Comparison of ENCODE assay signal across 11 cellular contexts in the genomic region with DNA sequence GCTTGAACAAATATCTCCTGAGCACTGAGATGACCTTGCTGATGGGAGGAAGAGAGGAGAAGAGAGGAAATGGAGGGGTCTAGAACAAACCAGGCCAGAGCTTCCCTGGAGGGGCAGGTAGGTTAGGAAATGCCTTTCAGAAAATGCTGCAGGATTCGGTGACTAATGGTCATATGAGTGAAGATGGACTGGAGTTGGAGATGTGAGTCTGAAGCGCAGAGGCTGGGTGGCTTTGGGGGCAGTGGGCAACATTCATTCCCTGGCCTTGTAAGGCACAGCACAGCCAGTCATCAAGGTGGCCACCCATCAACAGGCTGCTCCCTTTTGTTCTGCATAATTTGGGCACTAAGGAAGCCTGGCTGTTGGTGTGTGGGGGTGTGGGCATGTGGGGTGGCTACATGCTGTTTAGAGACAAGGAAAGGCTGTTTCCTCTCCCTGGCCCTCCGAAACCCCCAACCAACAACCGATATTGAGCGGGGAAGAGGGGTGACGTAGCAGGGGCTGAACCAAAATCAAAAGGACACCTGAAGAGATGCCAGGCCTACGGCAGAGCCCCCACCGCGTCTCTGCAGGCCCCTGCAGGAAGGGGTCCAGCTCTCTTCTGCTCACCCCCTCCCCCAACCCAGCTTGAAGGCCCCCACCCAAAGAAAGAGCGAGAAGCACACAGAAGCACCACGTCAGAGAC. TPM values are rescaled to one million over a fixed set of nuclear protein-coding genes. Genes with fewer than 3 reads are reported as not detected.
DNase-seq lines count a peak whose midpoint lies in the region; ATAC-seq and TF ChIP-seq lines count a peak whose summit lies in the region.
"Had no signal": no experiment of that assay in that cellular context is flagged by ENCODE, and none has a peak within 500 bp of the region (broad histone marks: within the 10 kb centered on the region; RNA-seq: fewer than 3 reads in every experiment).

No MANE protein-coding gene starts in this region.

- H3K27ac ChIP-seq in CD8-positive, alpha-beta memory T cell (ENCODE audit: low read depth, low read length), result no peak overlapping the region
- no peak overlapping the region for H3K27ac ChIP-seq in HUES6 (ENCODE audit: low read depth, low read length)

- H3K4me1 Mint-ChIP-seq in CD8-positive, alpha-beta memory T cell, result peaks cover 25 to 36% (median 31%) of the 10 kb centered on the region in 3 donors
- peaks cover 23% of the 10 kb centered on the region for H3K4me1 Mint-ChIP-seq in chondrocyte (ENCODE audit: low read depth)
- peaks cover 34% of the 10 kb centered on the region for H3K4me1 Mint-ChIP-seq in nephron progenitor cell

- no peak for TF ChIP-seq CTCF in chondrocyte (IDR thresholded peaks at IDR 0.05)
- TF ChIP-seq CTCF in nephron progenitor cell (IDR thresholded peaks at IDR 0.05), result no peak

- H3K27me3 Mint-ChIP-seq in CD8-positive, alpha-beta memory T cell, result peaks cover 56 to 69% of the 10 kb centered on the region in 2 donors
- H3K27me3 Mint-ChIP-seq in chondrocyte (ENCODE audit: low read depth), result peaks cover 45% of the 10 kb centered on the region
- peaks cover 55% of the 10 kb centered on the region for H3K27me3 Mint-ChIP-seq in nephron progenitor cell (ENCODE audit: low read depth, poor library complexity)

- peaks cover 44% of the 10 kb centered on the region for H3K27me3 ChIP-seq in CD8-positive, alpha-beta memory T cell (ENCODE audit: insufficient read depth, low read length, poor library complexity, severe bottlenecking)
- peaks cover 91% of the 10 kb centered on the region for H3K27me3 ChIP-seq in HUES6 (ENCODE audit: control insufficient read depth, insufficient read depth, low read length)

- peak overlapping the region; percentile 37 to 88 (median 73) for H3K4me3 Mint-ChIP-seq in CD8-positive, alpha-beta memory T cell
- peak overlapping the region; percentile 51 for H3K4me3 Mint-ChIP-seq in chondrocyte (ENCODE audit: unreplicated experiment)
- H3K4me3 Mint-ChIP-seq in nephron progenitor cell, result peak overlapping the region; percentile 63

- POLR2A ChIA-PET in CD8-positive, alpha-beta memory T cell (lab: Charles Lee), result no interaction called here
- POLR2A ChIA-PET in HEK293T (lab: Yijun Ruan, JAX), result no interaction called here

- H3K36me3 ChIP-seq in CD8-positive, alpha-beta memory T cell (ENCODE audit: insufficient read depth, low read length), result no peaks in the 10 kb centered on the region
- H3K36me3 ChIP-seq in HUES6 (ENCODE audit: control insufficient read depth, insufficient read depth, low read length), result no peaks in the 10 kb centered on the region

- ATAC-seq in GM18870 (IDR thresholded peaks at IDR 0.05; ENCODE audit: unreplicated experiment), result no peak

- H3K9ac ChIP-seq in HUES6 (ENCODE audit: low read length), result no peak overlapping the region

- CTCF ChIA-PET in CD8-positive, alpha-beta memory T cell (lab: Charles Lee), result no interaction called here
- CTCF ChIA-PET in HEK293T (lab: Yijun Ruan, JAX), result no interaction called here

- peaks cover 0 to 2% (median 0%) of the 10 kb centered on the region in 3 donors for H3K36me3 Mint-ChIP-seq in CD8-positive, alpha-beta memory T cell
- H3K36me3 Mint-ChIP-seq in chondrocyte (ENCODE audit: low read depth) (peaks cover 5% of the 10 kb centered on the region), nephron progenitor cell (ENCODE audit: low read depth) (no peaks in the 10 kb centered on the region)

- peak overlapping the region in 2 of 8 donors; percentile 11 to 29 for H3K27ac Mint-ChIP-seq in CD8-positive, alpha-beta memory T cell
- no peak overlapping the region for H3K27ac Mint-ChIP-seq in chondrocyte (ENCODE audit: unreplicated experiment)
- no peak overlapping the region for H3K27ac Mint-ChIP-seq in nephron progenitor cell

- DNase-seq in CD8-positive, alpha-beta memory T cell, result no peak
- no peak for DNase-seq in chondrocyte (ENCODE audit: low spot score)
- no peak for DNase-seq in nephron progenitor cell
- no peak for DNase-seq in H4 (ENCODE audit: low spot score)
- DNase-seq in HEK293T (ENCODE audit: extremely low spot score), result no peak
- DNase-seq in D341Med (ENCODE audit: low spot score), result no peak
- DNase-seq: activated CD4-positive, CD25-positive, alpha-beta regulatory T cell treated with anti-CD3 and anti-CD28 coated beads, Interleukin-2, amount 50 U/mL, for 72 hours had no signal

- H3K9me3 ChIP-seq in CD8-positive, alpha-beta memory T cell (ENCODE audit: low read length), result no peaks in the 10 kb centered on the region
- no peaks in the 10 kb centered on the region for H3K9me3 ChIP-seq in HUES6 (ENCODE audit: control insufficient read depth, insufficient read depth, low read depth, low read length)

- H3K4me3 ChIP-seq in CD8-positive, alpha-beta memory T cell (ENCODE audit: low read length), result no peak overlapping the region
- H3K4me3 ChIP-seq in HUES6 (ENCODE audit: low read depth, low read length), result peak overlapping the region; percentile 56

- peaks cover 0 to 2% (median 0%) of the 10 kb centered on the region in 5 donors for H3K9me3 Mint-ChIP-seq in CD8-positive, alpha-beta memory T cell
- H3K9me3 Mint-ChIP-seq in chondrocyte (ENCODE audit: low read depth) (no peaks in the 10 kb centered on the region), nephron progenitor cell (no peaks in the 10 kb centered on the region)

- H3K4me1 ChIP-seq in CD8-positive, alpha-beta memory T cell (ENCODE audit: insufficient read depth, low read length), result peaks cover 19% of the 10 kb centered on the region
- H3K4me1 ChIP-seq in HUES6 (ENCODE audit: control insufficient read depth, insufficient read depth, low read length), result peaks cover 15% of the 10 kb centered on the region

TF ChIP-seq in HEK293T, 16 proteins besides CTCF, POLR2A, EP300 and RAD21:
- TF ChIP-seq TARDBP (IDR thresholded peaks at IDR 0.05) (no peak), ZNF384 (IDR thresholded peaks at IDR 0.05) (no peak), SUZ12 (IDR thresholded peaks at IDR 0.05) (no peak), HDGF (IDR thresholded peaks at IDR 0.05; ENCODE audit: borderline replicate concordance) (no peak), NFRKB (IDR thresholded peaks at IDR 0.05) (no peak), SP1 (IDR thresholded peaks at IDR 0.05) (no peak), FOXK2 (IDR thresholded peaks at IDR 0.05) (no peak), FOXA1 (IDR thresholded peaks at IDR 0.05) (no peak), CTBP1 (IDR thresholded peaks at IDR 0.05; ENCODE audit: borderline replicate concordance) (no peak), L3MBTL2 (conservative IDR thresholded peaks at IDR 0.05) (no peak), ELF4 (IDR thresholded peaks at IDR 0.05) (no peak), LEF1 (IDR thresholded peaks at IDR 0.05; ENCODE audit: borderline replicate concordance) (no peak), ARNT (IDR thresholded peaks at IDR 0.05) (no peak)
- TF ChIP-seq, protein P1, sequence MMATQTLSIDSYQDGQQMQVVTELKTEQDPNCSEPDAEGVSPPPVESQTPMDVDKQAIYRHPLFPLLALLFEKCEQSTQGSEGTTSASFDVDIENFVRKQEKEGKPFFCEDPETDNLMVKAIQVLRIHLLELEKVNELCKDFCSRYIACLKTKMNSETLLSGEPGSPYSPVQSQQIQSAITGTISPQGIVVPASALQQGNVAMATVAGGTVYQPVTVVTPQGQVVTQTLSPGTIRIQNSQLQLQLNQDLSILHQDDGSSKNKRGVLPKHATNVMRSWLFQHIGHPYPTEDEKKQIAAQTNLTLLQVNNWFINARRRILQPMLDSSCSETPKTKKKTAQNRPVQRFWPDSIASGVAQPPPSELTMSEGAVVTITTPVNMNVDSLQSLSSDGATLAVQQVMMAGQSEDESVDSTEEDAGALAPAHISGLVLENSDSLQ (IDR thresholded peaks at IDR 0.05), result no peak

RNA-seq across cellular contexts. Expression of a gene that starts 1.5 kb away (rescaled TPM):
- total RNA-seq in CD8-positive, alpha-beta memory T cell, result under 1 TPM; 0.33 to 0.55 TPM
- polyA plus RNA-seq in CD8-positive, alpha-beta memory T cell, result not detected
- total RNA-seq in chondrocyte, result 0.17 to 0.31 TPM in 2 of 3 replicates, not detected in the other
- 0.46 and 0.49 TPM in 2 replicates for total RNA-seq in H4 (2014; rRNA removed; shearing (Covaris generic))
- total RNA-seq: pulmonary artery endothelial cell had no signal

RNA-seq across cellular contexts. Expression of a gene that starts 13.8 kb away (rescaled TPM):
- total RNA-seq in CD8-positive, alpha-beta memory T cell, result not detected
- not detected for polyA plus RNA-seq in CD8-positive, alpha-beta memory T cell
- total RNA-seq in chondrocyte, result not detected in 3 replicates
- not detected in 2 replicates for total RNA-seq in H4 (2014; rRNA removed; shearing (Covaris generic))
- total RNA-seq: NCI-H460, pulmonary artery endothelial cell had no signal

RNA-seq across cellular contexts. Expression of a gene that starts 20.8 kb away (rescaled TPM):
- total RNA-seq in CD8-positive, alpha-beta memory T cell, result under 1 TPM; 0.22 TPM
- polyA plus RNA-seq in CD8-positive, alpha-beta memory T cell, result not detected
- not detected in 3 replicates for total RNA-seq in chondrocyte
- 0.35 TPM in 1 of 2 replicates, not detected in the other for total RNA-seq in H4 (2014; rRNA removed; shearing (Covaris generic))
- total RNA-seq: pulmonary artery endothelial cell had no signal

RNA-seq across cellular contexts. Expression of a gene that starts 44.2 kb away (rescaled TPM):
- total RNA-seq in CD8-positive, alpha-beta memory T cell, result 100 to 1,000 TPM; 147 to 154 TPM
- polyA plus RNA-seq in CD8-positive, alpha-beta memory T cell, result 27.0 TPM
- 54.8 to 88.4 TPM (median 55.0 TPM) in 3 replicates for total RNA-seq in chondrocyte
- 4.7 and 6.9 TPM in 2 replicates for total RNA-seq in H4 (2014; rRNA removed; shearing (Covaris generic))

RNA-seq across cellular contexts. Expression of a gene that starts 46.9 kb away (rescaled TPM):
- 1 to 10 TPM; 1.7 to 2.6 TPM for total RNA-seq in CD8-positive, alpha-beta memory T cell
- polyA plus RNA-seq in CD8-positive, alpha-beta memory T cell, result 0.71 TPM
- total RNA-seq in chondrocyte, result 1.2 to 2.7 TPM (median 1.5 TPM) in 3 replicates
- 0.53 TPM in 1 of 2 replicates, not detected in the other for total RNA-seq in H4 (2014; rRNA removed; shearing (Covaris generic))
